Comparison of ENCODE assay signal across 14 cellular contexts in the genomic region with DNA sequence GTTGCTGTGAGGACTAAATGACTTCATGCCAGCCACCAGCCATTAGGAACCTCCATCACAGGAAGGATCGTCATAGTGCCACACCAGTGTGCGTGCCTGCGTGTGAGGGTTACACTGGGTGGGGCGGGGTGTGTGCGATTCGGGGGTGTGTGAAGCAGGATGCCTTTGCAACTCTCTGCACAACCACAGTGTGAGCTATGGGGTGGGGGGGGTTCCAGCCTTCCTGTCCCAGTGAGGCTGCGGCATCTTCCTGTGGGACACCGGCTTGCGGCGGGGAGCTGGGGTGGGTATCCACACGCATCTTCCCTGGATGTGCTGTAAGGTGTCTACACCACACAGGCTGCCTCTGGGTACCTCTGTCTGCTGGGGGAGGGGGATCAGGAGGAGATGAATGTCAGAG. TPM values are rescaled to one million over a fixed set of nuclear protein-coding genes. Genes with fewer than 3 reads are reported as not detected.
DNase-seq lines count a peak whose midpoint lies in the region; ATAC-seq and TF ChIP-seq lines count a peak whose summit lies in the region.
"Had no signal": no experiment of that assay in that cellular context is flagged by ENCODE, and none has a peak within 500 bp of the region (broad histone marks: within the 10 kb centered on the region; RNA-seq: fewer than 3 reads in every experiment).

No MANE protein-coding gene starts in this region.

- no peaks in the 10 kb centered on the region for H3K36me3 Mint-ChIP-seq in activated T-cell treated with anti-CD3 and anti-CD28 coated beads, Interleukin-2, amount 50 U/mL, for 24 hours (ENCODE audit: low read depth)
- H3K36me3 Mint-ChIP-seq in T-cell (no peaks in the 10 kb centered on the region), immature natural killer cell (peaks cover 0 to 3% (median 0%) of the 10 kb centered on the region in 3 donors)

- H3K27me3 Mint-ChIP-seq in activated T-cell treated with anti-CD3 and anti-CD28 coated beads, Interleukin-2, amount 50 U/mL, for 24 hours, result peaks cover 51% of the 10 kb centered on the region
- peaks cover 15 to 38% of the 10 kb centered on the region in 2 donors for H3K27me3 Mint-ChIP-seq in T-cell
- peaks cover 8 to 16% (median 10%) of the 10 kb centered on the region in 3 donors for H3K27me3 Mint-ChIP-seq in immature natural killer cell (ENCODE audit: low read depth in 3 of 3)

- POLR2A ChIA-PET in T-cell (lab: Charles Lee), result interaction anchor here in 1 of 2 donors (0.6 kb wide), 1 partner anchor 189 kb away, joined by 3 read pairs; no protein-coding TSS in a partner anchor
- POLR2A ChIA-PET in OCI-LY7 (lab: Charles Lee), result interaction anchor here (1.0 kb wide), 2 partner anchors 35 to 108 kb away, joined by 3 read pairs; no protein-coding TSS in a partner anchor

- H3K36me3 ChIP-seq in spleen, result no peaks in the 10 kb centered on the region
- H3K36me3 ChIP-seq in OCI-LY7 (ENCODE audit: insufficient read depth, low read length), result no peaks in the 10 kb centered on the region

- ATAC-seq in T-cell (replicated peaks in 1 of 4) (peak in 1 of 4 experiments; percentile 57), GM18868 (IDR thresholded peaks at IDR 0.05; ENCODE audit: unreplicated experiment) (no peak)
- ATAC-seq: activated CD4-positive, CD25-positive, alpha-beta regulatory T cell treated with anti-CD3 and anti-CD28 coated beads, Interleukin-2, amount 50 U/mL, for 24 hours had no signal

- H3K27me3 ChIP-seq in spleen (replicated peaks in 1 of 7), result peaks cover 0 to 83% (median 51%) of the 10 kb centered on the region in 7 donors

- TF ChIP-seq CTCF in spleen (IDR thresholded peaks at IDR 0.05 in 8 of 11, conservative IDR thresholded peaks at IDR 0.05 in 3 of 11) (no peak), OCI-LY7 (conservative IDR thresholded peaks at IDR 0.05; ENCODE audit: low read length) (no peak)

- no peaks in the 10 kb centered on the region for H4K20me1 ChIP-seq in OCI-LY7 (ENCODE audit: insufficient read depth, low read length)

- no peak overlapping the region for H3K4me3 ChIP-seq in spleen
- H3K4me3 ChIP-seq in OCI-LY7 (ENCODE audit: low read depth, low read length, poor library complexity, severe bottlenecking), result no peak overlapping the region

- BruUV-seq in OCI-LY7 (replicated peaks; lab: Mats Ljungman, UMichigan), result no TSS peak

- CTCF ChIA-PET in T-cell (lab: Charles Lee), result interaction anchor here (0.6 to 1.1 kb wide), 3 partner anchors 392 to 836 kb away, joined by 3 to 6 read pairs (median 5); no protein-coding TSS in a partner anchor
- CTCF ChIA-PET in OCI-LY7 (lab: Charles Lee; ENCODE audit: unreplicated experiment), result no interaction called here

- no peaks in the 10 kb centered on the region for H3K79me2 ChIP-seq in OCI-LY7 (ENCODE audit: insufficient read depth, low read depth, low read length)

- 45 to 64% (median 56%) methylated on average over 9 to 11 of the region's 11 CpGs for WGBS in spleen, 5 donors

- intact Hi-C loops in spleen (cut with DNase I; ENCODE audit: low total_unique reads) (no loop called here), OCI-LY7 (cut with micrococcal nuclease; ENCODE audit: unreplicated experiment) (loop anchor here (10.0 kb wide), 1 partner anchor 88 kb away; a partner anchor contains a TSS)

- peaks cover 12 to 48% (median 43%) of the 10 kb centered on the region in 6 donors for H3K4me1 ChIP-seq in spleen
- H3K4me1 ChIP-seq in OCI-LY7 (ENCODE audit: insufficient read depth, low read length, poor library complexity, severe bottlenecking), result no peaks in the 10 kb centered on the region

- H3K9me3 ChIP-seq in spleen (peaks cover 0 to 6% (median 0%) of the 10 kb centered on the region in 8 donors), OCI-LY7 (ENCODE audit: low read length) (no peaks in the 10 kb centered on the region)

- no peak for TF ChIP-seq POLR2A in spleen (IDR thresholded peaks at IDR 0.05)

- H3K4me2 ChIP-seq in OCI-LY7 (ENCODE audit: low read length), result no peak overlapping the region

- no peak overlapping the region for H2AFZ ChIP-seq in OCI-LY7 (ENCODE audit: low read length)

- DNase-seq in activated T-cell treated with anti-CD3 and anti-CD28 coated beads, Interleukin-2, amount 50 U/mL, for 24 hours, result peak; percentile 28
- no peak for DNase-seq in activated T-cell treated with anti-CD3 and anti-CD28 coated beads for 4 hours
- DNase-seq in T-cell, result peak in 6 of 34 experiments; percentile 3 to 28 (median 16)
- DNase-seq in immature natural killer cell, result peak; percentile 31 to 51 (median 45)
- peak; percentile 53 for DNase-seq in spleen
- no peak for DNase-seq in OCI-LY7 (ENCODE audit: low spot score)
- no peak for DNase-seq in NOMO-1 treated with dmso at 0.1 percent for 144 hours (lab: John Stamatoyannopoulos, UW; ENCODE audit: unreplicated experiment)
- DNase-seq: NCI-H1436; NCI-H748 treated with DMSO at 0.1 percent for 48 hours; SHP77 treated with DMSO at 0.1 percent for 48 hours; stimulated activated CD4-positive, alpha-beta T cell treated with anti-CD3 and anti-CD28 coated beads, Interleukin-15, amount 100 ng/mL, for 24 hours had no signal

- no peaks in the 10 kb centered on the region for H3K9me3 Mint-ChIP-seq in activated T-cell treated with anti-CD3 and anti-CD28 coated beads, Interleukin-2, amount 50 U/mL, for 24 hours
- H3K9me3 Mint-ChIP-seq in T-cell, result no peaks in the 10 kb centered on the region
- H3K9me3 Mint-ChIP-seq in immature natural killer cell, result peaks cover 0 to 6% (median 0%) of the 10 kb centered on the region in 6 donors
- H3K9me3 Mint-ChIP-seq: dendritic cell treated with granulocyte-macrophage colony-stimulating factor and Interleukin-4, amounts not matched to agents 40 ng/mL and 50 ng/mL, for 4 days had no signal

- H3K4me1 Mint-ChIP-seq in activated T-cell treated with anti-CD3 and anti-CD28 coated beads, Interleukin-2, amount 50 U/mL, for 24 hours (ENCODE audit: low read depth), result peaks cover 6% of the 10 kb centered on the region
- peaks cover 6 to 11% (median 7%) of the 10 kb centered on the region in 3 donors for H3K4me1 Mint-ChIP-seq in T-cell
- H3K4me1 Mint-ChIP-seq in immature natural killer cell, result peaks cover 7 to 11% of the 10 kb centered on the region in 2 donors

- H3K27ac ChIP-seq in spleen (no peak overlapping the region), OCI-LY7 (ENCODE audit: low read depth, low read length, poor library complexity, severe bottlenecking) (no peak overlapping the region)

- no peak overlapping the region for H3K4me3 Mint-ChIP-seq in activated T-cell treated with anti-CD3 and anti-CD28 coated beads, Interleukin-2, amount 50 U/mL, for 24 hours
- H3K4me3 Mint-ChIP-seq in T-cell (peak overlapping the region; percentile 13 to 74 (median 24)), immature natural killer cell (peak overlapping the region; percentile 36 to 66 (median 58))
- H3K4me3 Mint-ChIP-seq: dendritic cell treated with granulocyte-macrophage colony-stimulating factor and Interleukin-4, amounts not matched to agents 40 ng/mL and 50 ng/mL, for 4 days had no signal

- no peak overlapping the region for H3K27ac Mint-ChIP-seq in activated T-cell treated with anti-CD3 and anti-CD28 coated beads, Interleukin-2, amount 50 U/mL, for 24 hours
- no peak overlapping the region for H3K27ac Mint-ChIP-seq in T-cell
- H3K27ac Mint-ChIP-seq in immature natural killer cell, result peak overlapping the region in 2 of 6 donors; percentile 55 to 63
- H3K27ac Mint-ChIP-seq: dendritic cell treated with granulocyte-macrophage colony-stimulating factor and Interleukin-4, amounts not matched to agents 40 ng/mL and 50 ng/mL, for 4 days had no signal

- H3K9me2 ChIP-seq in OCI-LY7 (ENCODE audit: insufficient read depth, low read length), result no peaks in the 10 kb centered on the region

RNA-seq across cellular contexts. Expression of a gene that starts 6.8 kb away (rescaled TPM):
- total RNA-seq in T-cell (under 1 TPM in 3 of 5 donors, not detected in 2; 0.06 to 0.12 (median 0.07) TPM), spleen (1 to 10 TPM; 2.3 to 3.9 (median 2.8) TPM), OCI-LY7 (2022) (not detected in 2 replicates)
- polyA plus RNA-seq in immature natural killer cell (under 1 TPM in 1 of 3 donors, not detected in 2; 0.08 TPM), spleen (under 1 TPM; 0.22 to 0.70 (median 0.41) TPM)
- not detected in 2 replicates for total RNA-seq in OCI-LY7 (2014; rRNA removed; shearing (Covaris generic))

Comparison
In these comparisons a context has a peak if more than half of its experiments do, and no peak if none do; other contexts are left out.
1. DNase-seq: peak in activated T-cell treated with anti-CD3 and anti-CD28 coated beads, Interleukin-2, amount 50 U/mL, for 24 hours (single experiment), immature natural killer cell (3 of 3) and spleen (single experiment); none in activated T-cell treated with anti-CD3 and anti-CD28 coated beads for 4 hours (single experiment), OCI-LY7 (single experiment) and NOMO-1 treated with dmso at 0.1 percent for 144 hours (single experiment).